Comparison of ENCODE assay signal across 18 cellular contexts in the genomic region with DNA sequence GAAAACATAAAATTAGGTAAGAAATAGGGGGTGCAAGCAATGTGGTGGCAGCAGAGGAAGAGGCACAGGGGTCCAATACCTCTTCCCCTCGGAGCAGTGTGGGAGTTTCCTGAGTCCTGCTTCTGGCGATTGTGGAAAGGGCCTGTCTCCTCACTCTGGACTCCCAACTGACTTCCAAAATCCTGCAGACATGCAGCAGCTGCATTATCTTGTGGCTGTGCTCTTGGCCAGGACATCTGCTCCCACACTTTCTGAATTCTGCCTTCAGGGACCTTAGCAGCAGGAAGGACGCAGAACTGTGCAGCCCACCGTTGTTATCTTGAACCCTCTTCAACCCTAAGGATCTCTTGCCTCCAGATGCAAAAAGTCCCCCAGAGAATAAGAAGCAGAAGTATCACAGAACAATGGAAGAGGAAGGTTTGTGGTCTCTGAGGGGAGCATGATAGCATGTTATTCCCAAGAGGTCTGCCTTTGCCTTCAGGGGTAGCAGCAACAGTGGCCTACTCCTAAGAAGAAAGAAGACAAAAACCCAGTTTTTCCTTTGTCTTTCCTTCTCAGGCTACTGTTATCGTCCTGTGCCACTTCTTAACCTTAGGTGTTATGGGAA.
"Had no signal": no experiment of that assay in that cellular context is flagged by ENCODE, and none has a peak within 500 bp of the region (broad histone marks: within the 10 kb centered on the region; RNA-seq: fewer than 3 reads in every experiment).

No MANE protein-coding gene starts in this region.

- H3K4me1 Mint-ChIP-seq: activated CD4-positive, alpha-beta T cell treated with anti-CD3 and anti-CD28 coated beads, Interleukin-2, amount 10 ng/mL, durations not matched to agents 7 days and 5 days; stimulated activated naive CD8-positive, alpha-beta T cell treated with anti-CD3 and anti-CD28 coated beads, Interleukin-15, amount 100 ng/mL, for 72 hours had no signal

- H3K4me1 ChIP-seq: body of pancreas, testis, upper lobe of left lung had no signal

- H3K27ac ChIP-seq: body of pancreas, dorsolateral prefrontal cortex, testis, upper lobe of left lung had no signal

- H3K27me3 Mint-ChIP-seq: activated CD4-positive, alpha-beta T cell treated with anti-CD3 and anti-CD28 coated beads, Interleukin-2, amount 10 ng/mL, durations not matched to agents 7 days and 5 days; activated T-cell treated with anti-CD3 and anti-CD28 coated beads, Interleukin-2, amount 50 U/mL, for 24 hours; natural killer cell treated with Interleukin-12 subunit alpha and Interleukin-12 subunit beta and Interleukin-15 and Interleukin-18, amount 100 ng/mL, for 72 hours; stimulated activated naive CD8-positive, alpha-beta T cell treated with anti-CD3 and anti-CD28 coated beads, Interleukin-15, amount 100 ng/mL, for 72 hours had no signal

- ATAC-seq: activated CD4-positive, CD25-positive, alpha-beta regulatory T cell treated with anti-CD3 and anti-CD28 coated beads, Interleukin-2, amount 50 U/mL, for 24 hours; activated CD8-positive, alpha-beta T cell treated with anti-CD3 and anti-CD28 coated beads, Interleukin-2, amount 10 ng/mL, durations not matched to agents 7 days and 5 days; body of pancreas; foreskin keratinocyte; natural killer cell treated with Interleukin-12 subunit alpha and Interleukin-12 subunit beta and Interleukin-15 and Interleukin-18, amount 100 ng/mL, for 72 hours; stimulated activated naive CD8-positive, alpha-beta T cell treated with anti-CD3 and anti-CD28 coated beads, Interleukin-15, amount 100 ng/mL, for 72 hours had no signal

- H3K9me3 ChIP-seq: body of pancreas, testis had no signal

- H3K27ac Mint-ChIP-seq: activated CD4-positive, alpha-beta T cell treated with anti-CD3 and anti-CD28 coated beads, Interleukin-2, amount 10 ng/mL, durations not matched to agents 7 days and 5 days; activated CD8-positive, alpha-beta T cell treated with anti-CD3 and anti-CD28 coated beads, Interleukin-2, amount 10 ng/mL, durations not matched to agents 7 days and 5 days; activated naive CD4-positive, alpha-beta T cell treated with anti-CD3 and anti-CD28 coated beads for 36 hours; activated T-cell treated with anti-CD3 and anti-CD28 coated beads, Interleukin-2, amount 50 U/mL, for 24 hours; activated T-helper 2 cell treated with anti-CD3 and anti-CD28 coated beads, Interferon-gamma antibody, Interleukin-2, Interleukin-4, amounts not matched to agents 10 μg/mL and 5 μg/mL and 100 μg/mL, durations not matched to agents 14 hours and 24 hours and 36 hours; natural killer cell treated with Interleukin-12 subunit alpha and Interleukin-12 subunit beta and Interleukin-15 and Interleukin-18, amount 100 ng/mL, for 72 hours; stimulated activated naive CD8-positive, alpha-beta T cell treated with anti-CD3 and anti-CD28 coated beads, Interleukin-15, amount 100 ng/mL, for 72 hours had no signal

- DNase-seq: activated CD4-positive, alpha-beta T cell treated with anti-CD3 and anti-CD28 coated beads, Interleukin-2, amount 10 ng/mL, durations not matched to agents 7 days and 5 days; activated CD8-positive, alpha-beta T cell treated with anti-CD3 and anti-CD28 coated beads, Interleukin-2, amount 10 ng/mL, durations not matched to agents 7 days and 5 days; activated naive CD4-positive, alpha-beta T cell treated with anti-CD3 and anti-CD28 coated beads for 36 hours; activated T-cell treated with anti-CD3 and anti-CD28 coated beads, Interleukin-2, amount 50 U/mL, for 24 hours; body of pancreas; caudate nucleus; dorsolateral prefrontal cortex; foreskin keratinocyte; kidney glomerular epithelial cell; nucleus accumbens; stimulated activated CD4-positive, alpha-beta T cell treated with anti-CD3 and anti-CD28 coated beads, Interleukin-2, amount 100 ng/mL, for 48 hours; stimulated activated naive CD8-positive, alpha-beta T cell treated with anti-CD3 and anti-CD28 coated beads, Interleukin-15, amount 100 ng/mL, for 72 hours; T1000; testis; upper lobe of left lung had no signal

- H3K27me3 ChIP-seq: body of pancreas, dorsolateral prefrontal cortex, foreskin keratinocyte, testis, upper lobe of left lung had no signal

- H3K4me3 Mint-ChIP-seq: activated CD4-positive, alpha-beta T cell treated with anti-CD3 and anti-CD28 coated beads, Interleukin-2, amount 10 ng/mL, durations not matched to agents 7 days and 5 days; activated CD8-positive, alpha-beta T cell treated with anti-CD3 and anti-CD28 coated beads, Interleukin-2, amount 10 ng/mL, durations not matched to agents 7 days and 5 days; activated naive CD4-positive, alpha-beta T cell treated with anti-CD3 and anti-CD28 coated beads for 36 hours; activated T-cell treated with anti-CD3 and anti-CD28 coated beads, Interleukin-2, amount 50 U/mL, for 24 hours; natural killer cell treated with Interleukin-12 subunit alpha and Interleukin-12 subunit beta and Interleukin-15 and Interleukin-18, amount 100 ng/mL, for 72 hours; stimulated activated naive CD8-positive, alpha-beta T cell treated with anti-CD3 and anti-CD28 coated beads, Interleukin-15, amount 100 ng/mL, for 72 hours had no signal

- H3K4me3 ChIP-seq: body of pancreas, dorsolateral prefrontal cortex, testis, upper lobe of left lung had no signal

- H3K9me3 Mint-ChIP-seq: activated T-cell treated with anti-CD3 and anti-CD28 coated beads, Interleukin-2, amount 50 U/mL, for 24 hours; activated T-helper 2 cell treated with anti-CD3 and anti-CD28 coated beads, Interferon-gamma antibody, Interleukin-2, Interleukin-4, amounts not matched to agents 10 μg/mL and 5 μg/mL and 100 μg/mL, durations not matched to agents 14 hours and 24 hours and 36 hours; natural killer cell treated with Interleukin-12 subunit alpha and Interleukin-12 subunit beta and Interleukin-15 and Interleukin-18, amount 100 ng/mL, for 72 hours had no signal
